In the genomic region with DNA sequence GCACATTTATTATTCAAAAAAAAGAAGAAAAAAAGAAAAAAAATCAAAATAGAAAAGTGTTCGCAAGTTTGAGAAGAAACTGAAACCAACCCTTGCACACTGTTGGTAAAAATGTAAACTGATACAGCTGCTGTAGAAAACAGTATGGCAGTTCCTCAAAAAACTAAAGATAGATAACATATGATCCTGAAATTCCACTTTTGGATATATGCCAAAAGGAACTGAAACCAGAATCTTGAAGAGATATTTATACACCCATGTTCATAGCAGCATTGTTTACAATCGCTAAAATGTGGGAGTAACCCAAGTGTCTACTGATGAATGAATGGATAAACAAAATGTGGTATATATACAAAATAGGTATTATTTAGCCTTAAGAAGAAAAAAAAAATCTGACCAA, we compare ENCODE assay signal across 27 cellular contexts.
A peak's percentile ranks its signal among the peaks of the same experiment; 100 is the strongest.
DNase-seq lines count a peak whose midpoint lies in the region; ATAC-seq, FAIRE-seq and TF ChIP-seq lines count a peak whose summit lies in the region.
"Had no signal": no experiment of that assay in that cellular context is flagged by ENCODE, and none has a peak within 500 bp of the region (broad histone marks: within the 10 kb centered on the region; RNA-seq: fewer than 3 reads in every experiment).

No MANE protein-coding gene starts in this region.

- H3K4me3 ChIP-seq in ACC112 (ENCODE audit: low read depth, low read length) (peak overlapping the region; percentile 60), K562 (no peak overlapping the region)
- H3K4me3 ChIP-seq: BLaER1, cardiac muscle cell, GM12878, thoracic aorta, vagina had no signal

- ATAC-seq in K562 = no peak
- ATAC-seq in activated naive CD8-positive, alpha-beta T cell treated with anti-CD3 and anti-CD28 coated beads, Interleukin-2, amount 50 U/mL, for 24 hours = no peak
- ATAC-seq: GM12878, SK-N-SH treated with all-trans-retinoic acid at 6 μM for 48 hours had no signal

- CTCF ChIA-PET in K562 (lab: Yijun Ruan, JAX; ENCODE audit: low intra/inter-chr PET ratio) = no interaction called here

- H3K4me1 Mint-ChIP-seq in activated CD4-positive, alpha-beta T cell treated with anti-CD3 and anti-CD28 coated beads, Interleukin-2, amount 10 ng/mL, durations not matched to agents 24 days and 14 days = no peaks in the 10 kb centered on the region
- no peaks in the 10 kb centered on the region for H3K4me1 Mint-ChIP-seq in activated naive CD8-positive, alpha-beta T cell treated with anti-CD3 and anti-CD28 coated beads, Interleukin-2, amount 50 U/mL, for 24 hours

- no peak for TF ChIP-seq CTCF in K562 (IDR thresholded peaks at IDR 0.05 in 2 of 3, conservative IDR thresholded peaks at IDR 0.05 in 1 of 3; ENCODE audit: insufficient read depth in 2 of 3, low read depth in 1 of 3, low read length in 3 of 3)

- peaks cover 20% of the 10 kb centered on the region for H3K36me3 Mint-ChIP-seq in activated CD4-positive, alpha-beta T cell treated with anti-CD3 and anti-CD28 coated beads, Interleukin-2, amount 10 ng/mL, durations not matched to agents 24 days and 14 days (ENCODE audit: low read depth)
- peaks cover 51% of the 10 kb centered on the region for H3K36me3 Mint-ChIP-seq in activated naive CD8-positive, alpha-beta T cell treated with anti-CD3 and anti-CD28 coated beads, Interleukin-2, amount 50 U/mL, for 24 hours (ENCODE audit: low read depth)

- H3K27me3 ChIP-seq in ACC112 (ENCODE audit: insufficient read depth, low read length) = no peaks in the 10 kb centered on the region
- no peaks in the 10 kb centered on the region for H3K27me3 ChIP-seq in K562 (ENCODE audit: control insufficient read depth in 2 of 2, insufficient read depth in 2 of 2, low read length in 2 of 2)
- H3K27me3 ChIP-seq: BLaER1, cardiac muscle cell, vagina had no signal

- peaks cover 15% of the 10 kb centered on the region for H3K9me3 Mint-ChIP-seq in activated CD4-positive, alpha-beta T cell treated with anti-CD3 and anti-CD28 coated beads, Interleukin-2, amount 10 ng/mL, durations not matched to agents 24 days and 14 days
- peaks cover 10% of the 10 kb centered on the region for H3K9me3 Mint-ChIP-seq in activated naive CD8-positive, alpha-beta T cell treated with anti-CD3 and anti-CD28 coated beads, Interleukin-2, amount 50 U/mL, for 24 hours

- intact Hi-C loops in K562 (cut with micrococcal nuclease) = no loop called here
- intact Hi-C loops in activated CD4-positive, alpha-beta T cell treated with anti-CD3 and anti-CD28 coated beads, Interleukin-2, amount 10 ng/mL, durations not matched to agents 24 days and 14 days (cut with micrococcal nuclease) = no loop called here

- TF ChIP-seq RAD21 in K562 (CRISPR knock-in tag; conservative IDR thresholded peaks at IDR 0.05 in 1 of 2, IDR thresholded peaks at IDR 0.05 in 1 of 2) = no peak

- H3K79me2 ChIP-seq in ACC112 (ENCODE audit: control insufficient read depth, insufficient read depth, low read length, unreplicated experiment) (no peaks in the 10 kb centered on the region), K562 (ENCODE audit: control insufficient read depth, insufficient read depth, low read length) (no peaks in the 10 kb centered on the region)

- H3K9me3 ChIP-seq in K562 (replicated peaks; ENCODE audit: control insufficient read depth, insufficient read depth, low read depth, low read length) = peaks cover 4% of the 10 kb centered on the region
- H3K9me3 ChIP-seq: thoracic aorta, vagina had no signal

- 79% methylated on average over 2 of the region's 2 CpGs for WGBS in K562 (ENCODE audit: insufficient coverage, low coverage, missing lambda C conversion rate)

- no peak overlapping the region for H3K9ac ChIP-seq in K562 (ENCODE audit: insufficient read depth in 1 of 2, low read depth in 2 of 2, low read length in 2 of 2)
- H3K9ac ChIP-seq: BLaER1 had no signal

- H3K4me1 ChIP-seq in ACC112 (ENCODE audit: control insufficient read depth, insufficient read depth, low read length, unreplicated experiment) = peaks cover 13% of the 10 kb centered on the region
- no peaks in the 10 kb centered on the region for H3K4me1 ChIP-seq in K562 (replicated peaks in 1 of 2; ENCODE audit: control insufficient read depth in 2 of 2, insufficient read depth in 2 of 2, low read length in 2 of 2)
- H3K4me1 ChIP-seq: BLaER1, vagina had no signal

- H3K4me3 Mint-ChIP-seq in activated CD4-positive, alpha-beta T cell treated with anti-CD3 and anti-CD28 coated beads, Interleukin-2, amount 10 ng/mL, durations not matched to agents 24 days and 14 days = no peak overlapping the region
- H3K4me3 Mint-ChIP-seq in activated naive CD8-positive, alpha-beta T cell treated with anti-CD3 and anti-CD28 coated beads, Interleukin-2, amount 50 U/mL, for 24 hours = no peak overlapping the region

- H3K36me3 ChIP-seq in ACC112 (ENCODE audit: insufficient read depth, low read length) (peaks cover 14% of the 10 kb centered on the region), K562 (ENCODE audit: control insufficient read depth, insufficient read depth, low read length) (no peaks in the 10 kb centered on the region)
- H3K36me3 ChIP-seq: cardiac muscle cell had no signal

- DNase-seq in LHCN-M2 (ENCODE audit: low read depth) (peak; percentile 26), K562 (ENCODE audit: extremely low read depth in 1 of 4, low spot score in 3 of 4) (no peak), medulla oblongata (ENCODE audit: extremely low spot score) (peak; percentile 58), HCEC 1CT (no peak), HuH-7 (ENCODE audit: low spot score) (no peak)
- DNase-seq in activated CD4-positive, alpha-beta T cell treated with anti-CD3 and anti-CD28 coated beads, Interleukin-2, amount 10 ng/mL, durations not matched to agents 24 days and 14 days = no peak
- DNase-seq in activated naive CD8-positive, alpha-beta T cell treated with anti-CD3 and anti-CD28 coated beads, Interleukin-2, amount 50 U/mL, for 24 hours = no peak
- DNase-seq: ACHN; activated naive CD4-positive, alpha-beta T cell treated with anti-CD3 and anti-CD28 coated beads, Interleukin-2, amount 50 U/mL, for 16 hours; anterior cingulate cortex; head of caudate nucleus; kidney glomerular epithelial cell; mesendoderm; NCI-H1105 treated with DMSO at 0.1 percent for 48 hours; NCI-H2029 treated with DMSO at 0.1 percent for 48 hours; NCI-H446; stimulated activated naive CD4-positive, alpha-beta T cell had no signal

- H3K27ac ChIP-seq in ACC112 (ENCODE audit: low read depth, low read length) (no peak overlapping the region), K562 (ENCODE audit: extremely low read depth, low read depth, low read length) (no peak overlapping the region)
- H3K27ac ChIP-seq: BLaER1, cardiac muscle cell, RWPE1, thoracic aorta, vagina, VCaP had no signal

- no peak for FAIRE-seq in K562 (lab: Jason Lieb, UNC)
- FAIRE-seq: GM12878, H54 had no signal

- in situ Hi-C loops in K562 (cut with MboI) = no loop called here

- H3K9me1 ChIP-seq in K562 (ENCODE audit: control insufficient read depth, insufficient read depth, low read length) = no peaks in the 10 kb centered on the region

- no peaks in the 10 kb centered on the region for H3K27me3 Mint-ChIP-seq in activated CD4-positive, alpha-beta T cell treated with anti-CD3 and anti-CD28 coated beads, Interleukin-2, amount 10 ng/mL, durations not matched to agents 24 days and 14 days
- H3K27me3 Mint-ChIP-seq in activated naive CD8-positive, alpha-beta T cell treated with anti-CD3 and anti-CD28 coated beads, Interleukin-2, amount 50 U/mL, for 24 hours = no peaks in the 10 kb centered on the region

- H4K20me1 ChIP-seq in K562 (replicated peaks; ENCODE audit: control insufficient read depth, insufficient read depth, low read length) = no peaks in the 10 kb centered on the region
- H4K20me1 ChIP-seq: BLaER1 had no signal

- no peak for TF ChIP-seq EP300 in K562 (IDR thresholded peaks at IDR 0.05; ENCODE audit: low read length)

- no peak overlapping the region for H3K4me2 ChIP-seq in K562 (ENCODE audit: insufficient read depth, low read length)
- H3K4me2 ChIP-seq: BLaER1 had no signal

- H2AFZ ChIP-seq in ACC112 (ENCODE audit: low read length, unreplicated experiment) = no peak overlapping the region
- H2AFZ ChIP-seq in K562 (ENCODE audit: low read depth, low read length) = no peak overlapping the region

- no peak for TF ChIP-seq POLR2A in K562 (conservative IDR thresholded peaks at IDR 0.05)

- no peak overlapping the region for H3K27ac Mint-ChIP-seq in activated CD4-positive, alpha-beta T cell treated with anti-CD3 and anti-CD28 coated beads, Interleukin-2, amount 10 ng/mL, durations not matched to agents 24 days and 14 days
- H3K27ac Mint-ChIP-seq in activated naive CD8-positive, alpha-beta T cell treated with anti-CD3 and anti-CD28 coated beads, Interleukin-2, amount 50 U/mL, for 24 hours = no peak overlapping the region

- no TSS peak for BruUV-seq in K562 (replicated peaks; lab: Mats Ljungman, UMichigan)

- POLR2A ChIA-PET in K562 (lab: Yijun Ruan, JAX) = no interaction called here

TF ChIP-seq in K562, 482 proteins besides CTCF, POLR2A, EP300 and RAD21:
- TF ChIP-seq, protein P1, sequence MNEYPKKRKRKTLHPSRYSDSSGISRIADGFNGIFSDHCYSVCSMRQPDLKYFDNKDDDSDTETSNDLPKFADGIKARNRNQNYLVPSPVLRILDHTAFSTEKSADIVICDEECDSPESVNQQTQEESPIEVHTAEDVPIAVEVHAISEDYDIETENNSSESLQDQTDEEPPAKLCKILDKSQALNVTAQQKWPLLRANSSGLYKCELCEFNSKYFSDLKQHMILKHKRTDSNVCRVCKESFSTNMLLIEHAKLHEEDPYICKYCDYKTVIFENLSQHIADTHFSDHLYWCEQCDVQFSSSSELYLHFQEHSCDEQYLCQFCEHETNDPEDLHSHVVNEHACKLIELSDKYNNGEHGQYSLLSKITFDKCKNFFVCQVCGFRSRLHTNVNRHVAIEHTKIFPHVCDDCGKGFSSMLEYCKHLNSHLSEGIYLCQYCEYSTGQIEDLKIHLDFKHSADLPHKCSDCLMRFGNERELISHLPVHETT (CRISPR knock-in tag; conservative IDR thresholded peaks at IDR 0.05 in 1 of 2, IDR thresholded peaks at IDR 0.05 in 1 of 2) = no peak
- TF ChIP-seq, protein P2, sequence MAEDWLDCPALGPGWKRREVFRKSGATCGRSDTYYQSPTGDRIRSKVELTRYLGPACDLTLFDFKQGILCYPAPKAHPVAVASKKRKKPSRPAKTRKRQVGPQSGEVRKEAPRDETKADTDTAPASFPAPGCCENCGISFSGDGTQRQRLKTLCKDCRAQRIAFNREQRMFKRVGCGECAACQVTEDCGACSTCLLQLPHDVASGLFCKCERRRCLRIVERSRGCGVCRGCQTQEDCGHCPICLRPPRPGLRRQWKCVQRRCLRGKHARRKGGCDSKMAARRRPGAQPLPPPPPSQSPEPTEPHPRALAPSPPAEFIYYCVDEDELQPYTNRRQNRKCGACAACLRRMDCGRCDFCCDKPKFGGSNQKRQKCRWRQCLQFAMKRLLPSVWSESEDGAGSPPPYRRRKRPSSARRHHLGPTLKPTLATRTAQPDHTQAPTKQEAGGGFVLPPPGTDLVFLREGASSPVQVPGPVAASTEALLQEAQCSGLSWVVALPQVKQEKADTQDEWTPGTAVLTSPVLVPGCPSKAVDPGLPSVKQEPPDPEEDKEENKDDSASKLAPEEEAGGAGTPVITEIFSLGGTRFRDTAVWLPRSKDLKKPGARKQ (CRISPR knock-in tag; IDR thresholded peaks at IDR 0.05) = no peak
- TF ChIP-seq KDM2B (CRISPR knock-in tag; IDR thresholded peaks at IDR 0.05) (no peak), BRD9 (IDR thresholded peaks at IDR 0.05; ENCODE audit: low read depth, partially characterized antibody) (no peak), NFIC (IDR thresholded peaks at IDR 0.05) (peak; percentile 49)

Comparison
In these comparisons a context has a peak if more than half of its experiments do, and no peak if none do; other contexts are left out.
1. DNase-seq: peak in LHCN-M2 (single experiment) and medulla oblongata (single experiment); none in K562 (0 of 4), HCEC 1CT (single experiment), HuH-7 (single experiment), activated CD4-positive, alpha-beta T cell treated with anti-CD3 and anti-CD28 coated beads, Interleukin-2, amount 10 ng/mL, durations not matched to agents 24 days and 14 days (single experiment) and activated naive CD8-positive, alpha-beta T cell treated with anti-CD3 and anti-CD28 coated beads, Interleukin-2, amount 50 U/mL, for 24 hours (single experiment).